12 cellular contexts compared by ENCODE assay signal in the genomic region with DNA sequence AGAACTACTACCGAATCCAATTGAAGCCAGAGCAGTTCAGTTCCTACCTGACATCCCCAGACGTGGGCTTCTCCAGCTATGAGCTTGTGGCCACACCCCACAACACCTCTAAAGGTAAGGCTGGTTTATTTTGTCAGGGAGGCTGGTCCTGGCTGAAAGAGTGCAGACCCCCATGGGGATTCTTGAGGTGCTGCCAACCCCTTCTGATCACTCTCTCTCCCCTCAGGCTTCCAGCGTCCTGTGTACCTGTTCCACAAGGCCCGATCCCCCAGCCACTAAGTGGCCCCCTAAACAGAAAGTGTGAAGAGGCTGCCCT. TPM values are rescaled to one million over a fixed set of nuclear protein-coding genes. Genes with fewer than 3 reads are reported as not detected.
DNase-seq lines count a peak whose midpoint lies in the region; ATAC-seq, FAIRE-seq and TF ChIP-seq lines count a peak whose summit lies in the region.
"Had no signal": no experiment of that assay in that cellular context is flagged by ENCODE, and none has a peak within 500 bp of the region (broad histone marks: within the 10 kb centered on the region; RNA-seq: fewer than 3 reads in every experiment).

No MANE protein-coding gene starts in this region.

- peaks cover 46 to 70% (median 49%) of the 10 kb centered on the region in 3 donors for H3K4me1 Mint-ChIP-seq in CD8-positive, alpha-beta memory T cell
- peaks cover 18 to 35% (median 30%) of the 10 kb centered on the region in 3 donors for H3K4me1 Mint-ChIP-seq in IgD-negative memory B cell
- H3K4me1 Mint-ChIP-seq in activated naive CD8-positive, alpha-beta T cell treated with anti-CD3 and anti-CD28 coated beads for 36 hours = peaks cover 55% of the 10 kb centered on the region
- peaks cover 30% of the 10 kb centered on the region for H3K4me1 Mint-ChIP-seq in progenitor cell of endocrine pancreas (ENCODE audit: low read depth)

- POLR2A ChIA-PET in CD8-positive, alpha-beta memory T cell (lab: Charles Lee) = no interaction called here

- H3K4me1 ChIP-seq in CD8-positive, alpha-beta memory T cell (ENCODE audit: insufficient read depth, low read length) = peaks cover 41% of the 10 kb centered on the region

- H3K4me3 ChIP-seq in CD8-positive, alpha-beta memory T cell (ENCODE audit: low read length) = no peak overlapping the region
- H3K4me3 ChIP-seq: MG63, right atrium auricular region had no signal

- CTCF ChIA-PET in CD8-positive, alpha-beta memory T cell (lab: Charles Lee) = no interaction called here

- peak overlapping the region in 5 of 8 donors; percentile 61 to 94 (median 92) for H3K27ac Mint-ChIP-seq in CD8-positive, alpha-beta memory T cell
- peak overlapping the region; percentile 81 to 99 (median 90) for H3K27ac Mint-ChIP-seq in IgD-negative memory B cell
- peak overlapping the region; percentile 87 for H3K27ac Mint-ChIP-seq in activated naive CD8-positive, alpha-beta T cell treated with anti-CD3 and anti-CD28 coated beads for 36 hours
- peak overlapping the region; percentile 59 for H3K27ac Mint-ChIP-seq in progenitor cell of endocrine pancreas

- peaks cover 0 to 67% (median 9%) of the 10 kb centered on the region in 3 donors for H3K36me3 Mint-ChIP-seq in CD8-positive, alpha-beta memory T cell
- peaks cover 3% of the 10 kb centered on the region for H3K36me3 Mint-ChIP-seq in IgD-negative memory B cell
- H3K36me3 Mint-ChIP-seq in activated naive CD8-positive, alpha-beta T cell treated with anti-CD3 and anti-CD28 coated beads for 36 hours = peaks cover 60% of the 10 kb centered on the region
- H3K36me3 Mint-ChIP-seq in progenitor cell of endocrine pancreas (ENCODE audit: insufficient read depth) = peaks cover 10% of the 10 kb centered on the region

- TF ChIP-seq CTCF in progenitor cell of endocrine pancreas (IDR thresholded peaks at IDR 0.05; ENCODE audit: unreplicated experiment) = no peak
- TF ChIP-seq CTCF in omental fat pad (IDR thresholded peaks at IDR 0.05) = no peak

- peaks cover 0 to 13% of the 10 kb centered on the region in 2 donors for H3K27me3 Mint-ChIP-seq in CD8-positive, alpha-beta memory T cell
- H3K27me3 Mint-ChIP-seq in IgD-negative memory B cell (peaks cover 4% of the 10 kb centered on the region), progenitor cell of endocrine pancreas (no peaks in the 10 kb centered on the region)
- H3K27me3 Mint-ChIP-seq in activated naive CD8-positive, alpha-beta T cell treated with anti-CD3 and anti-CD28 coated beads for 36 hours = peaks cover 11% of the 10 kb centered on the region

- H3K27ac ChIP-seq in CD8-positive, alpha-beta memory T cell (ENCODE audit: low read depth, low read length) = no peak overlapping the region
- H3K27ac ChIP-seq: right atrium auricular region had no signal

- H3K4me3 Mint-ChIP-seq in CD8-positive, alpha-beta memory T cell = peak overlapping the region in 5 of 7 donors; percentile 31 to 97 (median 55)
- H3K4me3 Mint-ChIP-seq in IgD-negative memory B cell (peak overlapping the region in 2 of 4 donors; percentile 33 to 85), progenitor cell of endocrine pancreas (ENCODE audit: low read depth) (no peak overlapping the region)
- H3K4me3 Mint-ChIP-seq in activated naive CD8-positive, alpha-beta T cell treated with anti-CD3 and anti-CD28 coated beads for 36 hours = no peak overlapping the region

- H3K36me3 ChIP-seq in CD8-positive, alpha-beta memory T cell (ENCODE audit: insufficient read depth, low read length) = peaks cover 15% of the 10 kb centered on the region

- no peaks in the 10 kb centered on the region for H3K9me3 ChIP-seq in CD8-positive, alpha-beta memory T cell (ENCODE audit: low read length)
- H3K9me3 ChIP-seq: MG63, right atrium auricular region had no signal

- DNase-seq in CD8-positive, alpha-beta memory T cell = no peak
- no peak for DNase-seq in activated naive CD8-positive, alpha-beta T cell treated with anti-CD3 and anti-CD28 coated beads for 36 hours
- DNase-seq in progenitor cell of endocrine pancreas (ENCODE audit: low spot score, unreplicated experiment) = no peak
- DNase-seq in frontal cortex (ENCODE audit: low spot score in 2 of 2) = no peak
- DNase-seq in omental fat pad (ENCODE audit: low spot score) = no peak
- DNase-seq: activated CD4-positive, alpha-beta T cell treated with anti-CD3 and anti-CD28 coated beads, Interleukin-2, amount 50 U/mL, for 48 hours; foreskin fibroblast; MG63; NCI-H2171 had no signal

- H3K27me3 ChIP-seq in CD8-positive, alpha-beta memory T cell (ENCODE audit: insufficient read depth, low read length, poor library complexity, severe bottlenecking) = no peaks in the 10 kb centered on the region
- H3K27me3 ChIP-seq: MG63, right atrium auricular region had no signal

- H3K9me3 Mint-ChIP-seq in CD8-positive, alpha-beta memory T cell = peaks cover 0 to 9% (median 5%) of the 10 kb centered on the region in 5 donors
- no peaks in the 10 kb centered on the region for H3K9me3 Mint-ChIP-seq in IgD-negative memory B cell
- H3K9me3 Mint-ChIP-seq in activated naive CD8-positive, alpha-beta T cell treated with anti-CD3 and anti-CD28 coated beads for 36 hours = no peaks in the 10 kb centered on the region
- no peaks in the 10 kb centered on the region for H3K9me3 Mint-ChIP-seq in progenitor cell of endocrine pancreas (ENCODE audit: low read depth)

- ATAC-seq in HG02884 (IDR thresholded peaks at IDR 0.05; ENCODE audit: unreplicated experiment) (no peak), omental fat pad (ENCODE audit: low FRiP score) (no peak)

- FAIRE-seq in frontal cortex (lab: Jason Lieb, UNC) = no peak

RNA-seq across cellular contexts. Expression of gene PPP1R35, which starts 3.1 kb away (rescaled TPM):
- total RNA-seq in CD8-positive, alpha-beta memory T cell = 10 to 100 TPM; 41.4 to 46.3 TPM
- 50.2 TPM for polyA plus RNA-seq in CD8-positive, alpha-beta memory T cell
- polyA plus RNA-seq in IgD-negative memory B cell = 39.3 TPM
- 10 to 100 TPM; 45.7 to 46.4 TPM for total RNA-seq in activated naive CD8-positive, alpha-beta T cell treated with anti-CD3 and anti-CD28 coated beads for 36 hours
- total RNA-seq in progenitor cell of endocrine pancreas (23.7 and 29.8 TPM in 2 replicates), frontal cortex (7.3 TPM), omental fat pad (10 to 100 TPM in 3 of 4 donors, 1 to 10 TPM in 1; 6.1 to 22.2 (median 17.7) TPM)

RNA-seq across cellular contexts. Expression of gene MEPCE, which starts 3.6 kb away (rescaled TPM):
- total RNA-seq in CD8-positive, alpha-beta memory T cell = 10 to 100 TPM; 75.9 to 78.8 TPM
- polyA plus RNA-seq in CD8-positive, alpha-beta memory T cell = 13.6 TPM
- polyA plus RNA-seq in IgD-negative memory B cell = 19.8 TPM
- total RNA-seq in activated naive CD8-positive, alpha-beta T cell treated with anti-CD3 and anti-CD28 coated beads for 36 hours = 10 to 100 TPM; 60.1 to 65.4 TPM
- total RNA-seq in progenitor cell of endocrine pancreas (34.6 and 35.4 TPM in 2 replicates), frontal cortex (27.7 TPM), omental fat pad (10 to 100 TPM; 23.6 to 49.5 (median 36.6) TPM)

RNA-seq across cellular contexts. Expression of gene ZCWPW1, which starts 4.7 kb away (rescaled TPM):
- total RNA-seq in CD8-positive, alpha-beta memory T cell = 1 to 10 TPM; 4.3 to 5.0 TPM
- polyA plus RNA-seq in CD8-positive, alpha-beta memory T cell = 6.5 TPM
- polyA plus RNA-seq in IgD-negative memory B cell = 12.1 TPM
- total RNA-seq in activated naive CD8-positive, alpha-beta T cell treated with anti-CD3 and anti-CD28 coated beads for 36 hours = 1 to 10 TPM; 2.9 to 3.0 TPM
- 2.5 and 3.8 TPM in 2 replicates for total RNA-seq in progenitor cell of endocrine pancreas
- total RNA-seq in frontal cortex = 2.0 TPM
- 1 to 10 TPM; 2.8 to 5.8 (median 3.6) TPM for total RNA-seq in omental fat pad

RNA-seq across cellular contexts. Expression of gene SPACDR, which starts 30.8 kb away (rescaled TPM):
- total RNA-seq in CD8-positive, alpha-beta memory T cell = 1 to 10 TPM in 1 of 2 experiments, under 1 TPM in 1; 1.00 to 1.7 TPM
- 0.56 TPM for polyA plus RNA-seq in CD8-positive, alpha-beta memory T cell
- 0.78 TPM for polyA plus RNA-seq in IgD-negative memory B cell
- 1 to 10 TPM; 1.0 to 1.5 TPM for total RNA-seq in activated naive CD8-positive, alpha-beta T cell treated with anti-CD3 and anti-CD28 coated beads for 36 hours
- 0.67 and 1.7 TPM in 2 replicates for total RNA-seq in progenitor cell of endocrine pancreas
- total RNA-seq in frontal cortex = not detected
- 1 to 10 TPM in 1 of 4 donors, under 1 TPM in 1, not detected in 2; 0.84 to 1.3 TPM for total RNA-seq in omental fat pad
- total RNA-seq: right atrium auricular region had no signal

RNA-seq across cellular contexts. Expression of gene TSC22D4, which starts 45.8 kb away (rescaled TPM):
- total RNA-seq in CD8-positive, alpha-beta memory T cell = 10 to 100 TPM; 96.2 to 99.1 TPM
- polyA plus RNA-seq in CD8-positive, alpha-beta memory T cell = 40.5 TPM
- 25.6 TPM for polyA plus RNA-seq in IgD-negative memory B cell
- total RNA-seq in activated naive CD8-positive, alpha-beta T cell treated with anti-CD3 and anti-CD28 coated beads for 36 hours = 10 to 100 TPM; 81.4 to 83.7 TPM
- total RNA-seq in progenitor cell of endocrine pancreas (27.9 and 32.2 TPM in 2 replicates), frontal cortex (7.3 TPM), omental fat pad (10 to 100 TPM; 15.6 to 36.4 (median 21.4) TPM)

Comparison
In these comparisons a context has a peak if more than half of its experiments do, and no peak if none do; other contexts are left out.
1. H3K4me3 Mint-ChIP-seq: peak in CD8-positive, alpha-beta memory T cell (5 of 7); none in activated naive CD8-positive, alpha-beta T cell treated with anti-CD3 and anti-CD28 coated beads for 36 hours (single experiment) and progenitor cell of endocrine pancreas (single experiment).
2. Peak in every context shown above with its lines, with median percentiles within 50 percentile points of each other: H3K27ac Mint-ChIP-seq.